In the genomic region with DNA sequence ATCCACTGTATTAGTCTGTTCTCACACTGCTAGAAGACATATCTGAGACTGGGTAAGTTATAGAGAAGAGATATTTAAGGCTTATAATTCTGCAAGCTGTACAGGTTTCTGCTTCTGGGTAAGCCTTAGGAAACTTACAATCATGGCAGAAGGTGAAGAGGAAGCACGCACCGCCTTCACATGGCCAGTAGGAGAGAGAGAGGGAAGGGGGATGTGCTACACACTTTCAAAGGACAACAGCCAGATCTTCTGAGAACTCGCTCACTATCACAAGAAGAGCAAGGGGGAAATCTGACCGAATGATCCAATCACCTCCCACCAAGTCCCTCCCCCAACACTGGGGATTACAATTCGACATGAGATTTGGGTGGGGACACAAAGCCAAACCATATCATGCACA, we compare ENCODE assay signal across 23 cellular contexts. TPM values are rescaled to one million over a fixed set of nuclear protein-coding genes. Genes with fewer than 3 reads are reported as not detected.
A peak's percentile ranks its signal among the peaks of the same experiment; 100 is the strongest.
DNase-seq lines count a peak whose midpoint lies in the region; ATAC-seq and TF ChIP-seq lines count a peak whose summit lies in the region.
"Had no signal": no experiment of that assay in that cellular context is flagged by ENCODE, and none has a peak within 500 bp of the region (broad histone marks: within the 10 kb centered on the region; RNA-seq: fewer than 3 reads in every experiment).

No MANE protein-coding gene starts in this region.

- peak overlapping the region; percentile 20 for H3K27ac Mint-ChIP-seq in activated naive CD4-positive, alpha-beta T cell treated with anti-CD3 and anti-CD28 coated beads, Interleukin-2, amount 10 ng/mL, durations not matched to agents 7 days and 5 days
- peak overlapping the region in 1 of 2 donors; percentile 56 for H3K27ac Mint-ChIP-seq in activated naive CD4-positive, alpha-beta T cell treated with anti-CD3 and anti-CD28 coated beads, Interleukin-2, amount 50 U/mL, for 72 hours
- peak overlapping the region; percentile 10 for H3K27ac Mint-ChIP-seq in activated T-helper 2 cell treated with anti-CD3 and anti-CD28 coated beads, Interferon-gamma antibody, Interleukin-2, Interleukin-4, amounts not matched to agents 10 μg/mL and 5 μg/mL and 100 μg/mL, durations not matched to agents 14 hours and 24 hours and 36 hours
- H3K27ac Mint-ChIP-seq: activated CD4-positive, alpha-beta memory T cell treated with anti-CD3 and anti-CD28 coated beads, Interleukin-2, amount 10 ng/mL, durations not matched to agents 7 days and 5 days; activated naive CD8-positive, alpha-beta T cell treated with anti-CD3 and anti-CD28 coated beads, Interleukin-2, amount 50 U/mL, for 24 hours; CD4-positive, alpha-beta T cell had no signal

- no peak overlapping the region for H3K4me3 ChIP-seq in fibroblast of the aortic adventitia (ENCODE audit: low read depth, low read length)
- H3K4me3 ChIP-seq: tibial nerve had no signal

- H3K9me3 Mint-ChIP-seq in activated naive CD4-positive, alpha-beta T cell treated with anti-CD3 and anti-CD28 coated beads, Interleukin-2, amount 10 ng/mL, durations not matched to agents 7 days and 5 days = peaks cover 7% of the 10 kb centered on the region
- peaks cover 0 to 5% of the 10 kb centered on the region in 2 donors for H3K9me3 Mint-ChIP-seq in activated naive CD4-positive, alpha-beta T cell treated with anti-CD3 and anti-CD28 coated beads, Interleukin-2, amount 50 U/mL, for 72 hours
- H3K9me3 Mint-ChIP-seq in activated T-helper 2 cell treated with anti-CD3 and anti-CD28 coated beads, Interferon-gamma antibody, Interleukin-2, Interleukin-4, amounts not matched to agents 10 μg/mL and 5 μg/mL and 100 μg/mL, durations not matched to agents 14 hours and 24 hours and 36 hours = peaks cover 3% of the 10 kb centered on the region
- H3K9me3 Mint-ChIP-seq: activated T-helper 1 cell treated with anti-CD3 and anti-CD28 coated beads, Interleukin-12 subunit alpha, Interleukin-12 subunit beta, Interleukin-2, Interleukin-4 antibody, amounts not matched to agents 30 ng/mL and 10 ng/mL and 1 ng/mL, durations not matched to agents 14 hours and 24 hours and 36 hours; CD4-positive, alpha-beta T cell had no signal

- H3K4me1 Mint-ChIP-seq in activated naive CD4-positive, alpha-beta T cell treated with anti-CD3 and anti-CD28 coated beads, Interleukin-2, amount 10 ng/mL, durations not matched to agents 7 days and 5 days = peaks cover 36% of the 10 kb centered on the region
- peaks cover 44% of the 10 kb centered on the region for H3K4me1 Mint-ChIP-seq in activated T-helper 2 cell treated with anti-CD3 and anti-CD28 coated beads, Interferon-gamma antibody, Interleukin-2, Interleukin-4, amounts not matched to agents 10 μg/mL and 5 μg/mL and 100 μg/mL, durations not matched to agents 14 hours and 24 hours and 36 hours (ENCODE audit: low read depth)

- no peaks in the 10 kb centered on the region for H3K27me3 Mint-ChIP-seq in activated naive CD4-positive, alpha-beta T cell treated with anti-CD3 and anti-CD28 coated beads, Interleukin-2, amount 10 ng/mL, durations not matched to agents 7 days and 5 days
- H3K27me3 Mint-ChIP-seq in activated T-helper 2 cell treated with anti-CD3 and anti-CD28 coated beads, Interferon-gamma antibody, Interleukin-2, Interleukin-4, amounts not matched to agents 10 μg/mL and 5 μg/mL and 100 μg/mL, durations not matched to agents 14 hours and 24 hours and 36 hours (ENCODE audit: low read depth) = no peaks in the 10 kb centered on the region
- H3K27me3 Mint-ChIP-seq: activated CD4-positive, alpha-beta memory T cell treated with anti-CD3 and anti-CD28 coated beads, Interleukin-2, amount 10 ng/mL, durations not matched to agents 7 days and 5 days; activated naive CD8-positive, alpha-beta T cell treated with anti-CD3 and anti-CD28 coated beads, Interleukin-2, amount 50 U/mL, for 24 hours; CD4-positive, alpha-beta T cell had no signal

- no peak overlapping the region for H3K4me3 Mint-ChIP-seq in activated naive CD4-positive, alpha-beta T cell treated with anti-CD3 and anti-CD28 coated beads, Interleukin-2, amount 10 ng/mL, durations not matched to agents 7 days and 5 days
- H3K4me3 Mint-ChIP-seq in activated T-helper 2 cell treated with anti-CD3 and anti-CD28 coated beads, Interferon-gamma antibody, Interleukin-2, Interleukin-4, amounts not matched to agents 10 μg/mL and 5 μg/mL and 100 μg/mL, durations not matched to agents 14 hours and 24 hours and 36 hours (ENCODE audit: low read depth) = no peak overlapping the region
- H3K4me3 Mint-ChIP-seq: activated CD4-positive, alpha-beta memory T cell treated with anti-CD3 and anti-CD28 coated beads, Interleukin-2, amount 10 ng/mL, durations not matched to agents 7 days and 5 days; activated naive CD8-positive, alpha-beta T cell treated with anti-CD3 and anti-CD28 coated beads, Interleukin-2, amount 50 U/mL, for 24 hours; activated T-helper 1 cell treated with anti-CD3 and anti-CD28 coated beads, Interleukin-12 subunit alpha, Interleukin-12 subunit beta, Interleukin-2, Interleukin-4 antibody, amounts not matched to agents 30 ng/mL and 10 ng/mL and 1 ng/mL, durations not matched to agents 14 hours and 24 hours and 36 hours; CD4-positive, alpha-beta T cell had no signal

- in situ Hi-C loops in GM13977 (cut with MboI; ENCODE audit: low pct_unique_long_range_greater_than_20kb, low sequenced_read_pairs, unreplicated experiment) = no loop called here

- no peak for DNase-seq in activated naive CD4-positive, alpha-beta T cell treated with anti-CD3 and anti-CD28 coated beads, Interleukin-2, amount 10 ng/mL, durations not matched to agents 7 days and 5 days
- DNase-seq in activated naive CD4-positive, alpha-beta T cell treated with anti-CD3 and anti-CD28 coated beads, Interleukin-2, amount 50 U/mL, for 72 hours (ENCODE audit: low spot score in 2 of 2) = no peak
- DNase-seq in activated T-helper 2 cell treated with anti-CD3 and anti-CD28 coated beads, Interferon-gamma antibody, Interleukin-2, Interleukin-4, amounts not matched to agents 10 μg/mL and 5 μg/mL and 100 μg/mL, durations not matched to agents 14 hours and 24 hours and 36 hours (ENCODE audit: low spot score) = no peak
- DNase-seq in fibroblast of the aortic adventitia (ENCODE audit: low read depth) = no peak
- no peak for DNase-seq in GM13977 (ENCODE audit: low spot score)
- DNase-seq in retina = no peak
- DNase-seq: activated CD4-positive, alpha-beta memory T cell treated with anti-CD3 and anti-CD28 coated beads, Interleukin-2, amount 10 ng/mL, durations not matched to agents 7 days and 5 days; activated naive CD8-positive, alpha-beta T cell treated with anti-CD3 and anti-CD28 coated beads, Interleukin-2, amount 50 U/mL, for 24 hours; CD4-positive, alpha-beta T cell; central memory CD4-positive, alpha-beta T cell; effector CD8-positive, alpha-beta T cell; hippocampal formation; KG1; kidney glomerular epithelial cell; mesenchymal stem cell; NCI-H1092 treated with DMSO at 0.1 percent for 48 hours; NCI-H2081 treated with DMSO at 0.1 percent for 48 hours; NCI-H510A treated with DMSO at 0.1 percent for 48 hours; stimulated activated CD4-positive, alpha-beta T cell treated with anti-CD3 and anti-CD28 coated beads, Interleukin-12 subunit alpha, Interleukin-12 subunit beta, amount 100 ng/mL, for 4 hours had no signal

- intact Hi-C loops in activated T-helper 2 cell treated with anti-CD3 and anti-CD28 coated beads, Interferon-gamma antibody, Interleukin-2, Interleukin-4, amounts not matched to agents 10 μg/mL and 5 μg/mL and 100 μg/mL, durations not matched to agents 14 hours and 24 hours and 36 hours (cut with micrococcal nuclease) = loop anchor here (2.0 kb wide), 1 partner anchor 26 kb away; no protein-coding TSS in a partner anchor

- peak; percentile 31 for TF ChIP-seq CTCF in fibroblast of the aortic adventitia (IDR thresholded peaks at IDR 0.05; ENCODE audit: insufficient read depth, low read length)
- TF ChIP-seq CTCF in GM13977 (IDR thresholded peaks at IDR 0.05; ENCODE audit: extremely low read depth, insufficient read depth, missing control alignments) = no peak

- ATAC-seq in activated naive CD4-positive, alpha-beta T cell treated with anti-CD3 and anti-CD28 coated beads, Interleukin-2, amount 50 U/mL, for 72 hours = no peak
- ATAC-seq in GM21528 (IDR thresholded peaks at IDR 0.05; ENCODE audit: low FRiP score, unreplicated experiment) = no peak
- ATAC-seq in GM19397 (IDR thresholded peaks at IDR 0.05; ENCODE audit: unreplicated experiment) = no peak

- H3K36me3 Mint-ChIP-seq in activated naive CD4-positive, alpha-beta T cell treated with anti-CD3 and anti-CD28 coated beads, Interleukin-2, amount 10 ng/mL, durations not matched to agents 7 days and 5 days = peaks cover 35% of the 10 kb centered on the region
- peaks cover 0 to 38% of the 10 kb centered on the region in 2 donors for H3K36me3 Mint-ChIP-seq in activated naive CD4-positive, alpha-beta T cell treated with anti-CD3 and anti-CD28 coated beads, Interleukin-2, amount 50 U/mL, for 72 hours
- H3K36me3 Mint-ChIP-seq in activated T-helper 2 cell treated with anti-CD3 and anti-CD28 coated beads, Interferon-gamma antibody, Interleukin-2, Interleukin-4, amounts not matched to agents 10 μg/mL and 5 μg/mL and 100 μg/mL, durations not matched to agents 14 hours and 24 hours and 36 hours (ENCODE audit: low read depth) = peaks cover 46% of the 10 kb centered on the region

- CTCF ChIA-PET in activated naive CD4-positive, alpha-beta T cell treated with anti-CD3 and anti-CD28 coated beads, Interleukin-2, amount 10 ng/mL, durations not matched to agents 7 days and 5 days (lab: Charles Lee) = no interaction called here

RNA-seq across cellular contexts. Expression of gene FRYL, which starts 13.0 kb away (rescaled TPM):
- 10 to 100 TPM; 74.9 to 84.3 TPM for total RNA-seq in activated naive CD4-positive, alpha-beta T cell treated with anti-CD3 and anti-CD28 coated beads, Interleukin-2, amount 50 U/mL, for 72 hours
- total RNA-seq in activated T-helper 2 cell treated with anti-CD3 and anti-CD28 coated beads, Interferon-gamma antibody, Interleukin-2, Interleukin-4, amounts not matched to agents 10 μg/mL and 5 μg/mL and 100 μg/mL, durations not matched to agents 14 hours and 24 hours and 36 hours = 68.2 and 69.6 TPM in 2 replicates
- 43.8 and 60.3 TPM in 2 replicates for total RNA-seq in fibroblast of the aortic adventitia (ENCODE audit: low replicate concordance)
